Comparison of ENCODE assay signal across 7 cellular contexts in the genomic region with DNA sequence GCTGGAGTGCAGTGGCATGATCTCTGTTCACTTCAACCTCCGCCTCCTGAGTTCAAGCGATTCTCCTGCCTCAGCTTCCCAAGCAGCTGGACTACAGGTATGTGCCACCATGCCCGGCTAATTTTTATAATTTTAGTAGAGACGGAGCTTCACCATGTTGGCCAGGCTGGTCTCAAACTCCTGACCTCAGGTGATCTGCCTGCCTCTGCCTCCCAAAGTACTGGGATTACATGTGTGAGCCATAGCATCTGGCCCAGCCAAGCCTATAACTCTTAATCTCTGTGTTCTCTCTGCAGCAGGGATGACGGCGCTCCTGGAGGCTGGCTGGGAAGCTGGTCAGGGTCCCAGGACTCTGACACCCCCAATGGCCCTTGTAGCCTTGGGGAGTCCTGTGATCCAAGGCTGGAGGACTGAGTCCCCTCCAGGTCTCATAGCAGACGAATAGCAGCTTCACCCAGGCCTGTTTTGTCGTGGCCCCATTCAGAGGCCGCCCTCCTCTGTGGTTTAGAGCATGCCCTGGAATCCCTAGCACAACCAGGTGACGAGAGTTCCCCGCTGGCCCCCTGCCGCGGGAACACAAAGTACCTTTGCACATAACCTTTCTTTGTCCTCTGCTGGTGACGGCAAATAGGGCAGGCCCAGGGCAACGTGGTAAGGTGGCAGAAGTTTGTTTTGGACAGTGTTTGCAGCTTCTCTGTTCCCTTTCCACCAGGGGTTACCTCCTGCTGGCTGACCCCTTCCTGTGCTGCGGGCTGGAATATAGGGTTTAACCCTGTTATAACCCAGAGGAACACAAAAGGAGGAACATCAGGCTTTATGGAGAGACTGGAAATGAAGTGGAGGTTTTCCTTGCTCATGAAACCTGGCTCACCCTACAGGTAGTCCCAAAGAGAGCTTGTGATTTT. TPM values are rescaled to one million over a fixed set of nuclear protein-coding genes. Genes with fewer than 3 reads are reported as not detected.
DNase-seq lines count a peak whose midpoint lies in the region; ATAC-seq and TF ChIP-seq lines count a peak whose summit lies in the region.

No MANE protein-coding gene starts in this region.

- H3K9ac ChIP-seq in KMS-11 = peak overlapping the region; percentile 20; the same call in 1 of the 2 replicates

- no peaks in the 10 kb centered on the region for H3K27me3 ChIP-seq in KMS-11 (ENCODE audit: insufficient read depth, low read depth)
- H3K27me3 ChIP-seq in esophagus muscularis mucosa = no peaks in the 10 kb centered on the region

- H4K20me1 ChIP-seq in KMS-11 (ENCODE audit: insufficient read depth) = no peaks in the 10 kb centered on the region

- H3K79me2 ChIP-seq in KMS-11 (ENCODE audit: insufficient read depth, low read depth) = no peaks in the 10 kb centered on the region

- H3K4me3 ChIP-seq in KMS-11 (IDR thresholded peaks at IDR 0.05; ENCODE audit: insufficient read depth, low read depth, low read length) (no peak overlapping the region), esophagus muscularis mucosa (no peak overlapping the region), skin epidermis (no peak overlapping the region)

- peak overlapping the region; percentile 38 for H3K4me2 ChIP-seq in KMS-11

- H2AFZ ChIP-seq in KMS-11 (ENCODE audit: low read depth) = peak overlapping the region; percentile 75

- intact Hi-C loops in esophagus muscularis mucosa (cut with DNase I) = no loop called here

- H3K4me1 ChIP-seq in KMS-11 (ENCODE audit: low read depth, poor library complexity, severe bottlenecking) (peaks cover 36% of the 10 kb centered on the region), esophagus muscularis mucosa (peaks cover 32 to 52% (median 50%) of the 10 kb centered on the region in 4 donors)

- 62% methylated on average over 14 of the region's 16 CpGs for WGBS in esophagus muscularis mucosa

- no peak for TF ChIP-seq POLR2A in esophagus muscularis mucosa (IDR thresholded peaks at IDR 0.05; ENCODE audit: low read depth)

- ATAC-seq in GM19324 (IDR thresholded peaks at IDR 0.05; ENCODE audit: low FRiP score, unreplicated experiment) = no peak
- no peak for ATAC-seq in GM19023 (IDR thresholded peaks at IDR 0.05; ENCODE audit: unreplicated experiment)
- ATAC-seq in HG02759 (IDR thresholded peaks at IDR 0.05; ENCODE audit: unreplicated experiment) = no peak

- TF ChIP-seq CTCF in KMS-11 (conservative IDR thresholded peaks at IDR 0.05; ENCODE audit: low read depth, low read length) (no peak), VCaP (conservative IDR thresholded peaks at IDR 0.05) (peak; percentile 60), esophagus muscularis mucosa (IDR thresholded peaks at IDR 0.05) (no peak)

- DNase-seq in esophagus muscularis mucosa (ENCODE audit: extremely low spot score) = no peak

- H3K27ac ChIP-seq in KMS-11 (peak overlapping the region; percentile 42; the same call in 1 of the 2 replicates), VCaP (peak overlapping the region; percentile 94), esophagus muscularis mucosa (replicated peaks in 1 of 4) (peak overlapping the region; percentile 42 to 72 (median 60)), skin epidermis (peak overlapping the region in 20 of 21 experiments; percentile 9 to 86 (median 72))

- H3K36me3 ChIP-seq in KMS-11 (ENCODE audit: insufficient read depth) (no peaks in the 10 kb centered on the region), esophagus muscularis mucosa (no peaks in the 10 kb centered on the region)

- peak; percentile 96 for TF ChIP-seq EP300 in esophagus muscularis mucosa (IDR thresholded peaks at IDR 0.05)

- H3K9me3 ChIP-seq in esophagus muscularis mucosa = no peaks in the 10 kb centered on the region

RNA-seq across cellular contexts. Expression of a gene that starts 43.0 kb away (rescaled TPM):
- 10 to 100 TPM; 26.7 to 34.4 (median 31.0) TPM for total RNA-seq in esophagus muscularis mucosa

Comparison
In these comparisons a context has a peak if more than half of its experiments do, and no peak if none do; other contexts are left out.
1. H3K27ac ChIP-seq: peak in every context shown above with its lines; median percentile 94 in VCaP; 72 in skin epidermis; 60 in esophagus muscularis mucosa; 42 in KMS-11.